In the genomic region with DNA sequence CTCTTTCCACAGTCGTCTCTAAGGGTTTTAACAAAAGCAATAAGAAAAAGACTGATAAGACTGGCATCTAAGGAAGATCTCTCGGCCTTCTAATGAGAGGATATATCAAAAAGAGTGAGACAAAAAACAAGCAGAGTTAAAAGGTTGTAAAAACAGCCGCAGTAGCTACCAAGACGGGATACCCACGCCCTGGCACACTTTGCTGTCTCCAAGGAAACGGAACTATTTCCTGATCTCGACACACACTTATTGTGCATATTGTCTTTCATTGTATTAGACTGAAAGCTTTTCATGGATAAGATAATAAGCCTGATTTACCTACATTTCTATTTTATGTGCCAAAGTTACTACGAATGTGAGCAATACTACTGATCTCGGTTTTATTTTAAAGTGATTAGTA, we compare ENCODE assay signal across 16 cellular contexts.
"Had no signal": no experiment of that assay in that cellular context is flagged by ENCODE, and none has a peak within 500 bp of the region (broad histone marks: within the 10 kb centered on the region; RNA-seq: fewer than 3 reads in every experiment).

No MANE protein-coding gene starts in this region.

- H3K4me3 ChIP-seq: heart right ventricle, tibial nerve had no signal

- H3K36me3 Mint-ChIP-seq: stimulated activated memory B cell treated with anti-CD40 and anti-IgM and Interleukin-4, amounts not matched to agents 10 μg/mL and 1 μg/mL and 100 μg/mL, for 72 hours had no signal

- FAIRE-seq: colon, endothelial cell of umbilical vein, frontal cortex, kidney, small intestine had no signal

- H3K27ac ChIP-seq: heart right ventricle, parathyroid adenoma, tibial nerve had no signal

- H3K4me1 Mint-ChIP-seq: activated T-helper 17 cell treated with anti-CD3 and anti-CD28 coated beads, Interleukin-2, amount 50 U/mL, for 72 hours; stimulated activated memory B cell treated with anti-CD40 and anti-IgM and Interleukin-4, amounts not matched to agents 10 μg/mL and 1 μg/mL and 100 μg/mL, for 72 hours had no signal

- H3K9ac ChIP-seq: parathyroid adenoma had no signal

- H3K9me3 Mint-ChIP-seq: activated naive CD4-positive, alpha-beta T cell treated with anti-CD3 and anti-CD28 coated beads for 36 hours; activated T-helper 17 cell treated with anti-CD3 and anti-CD28 coated beads, Interleukin-2, amount 50 U/mL, for 72 hours; stimulated activated memory B cell treated with anti-CD40 and anti-IgM and Interleukin-4, amounts not matched to agents 10 μg/mL and 1 μg/mL and 100 μg/mL, for 72 hours had no signal

- DNase-seq: activated CD4-positive, alpha-beta T cell treated with anti-CD3 and anti-CD28 coated beads, Interleukin-2, amount 50 U/mL, for 1 hour; activated naive CD4-positive, alpha-beta T cell treated with anti-CD3 and anti-CD28 coated beads for 36 hours; activated T-cell treated with anti-CD3 and anti-CD28 coated beads for 4 hours; heart right ventricle; left ventricle myocardium superior; retina; small intestine; T-helper 2 cell had no signal

- H3K27me3 ChIP-seq: tibial nerve had no signal

- H3K36me3 ChIP-seq: heart right ventricle, tibial nerve had no signal

- H3K27ac Mint-ChIP-seq: activated naive CD4-positive, alpha-beta T cell treated with anti-CD3 and anti-CD28 coated beads for 36 hours; activated T-helper 17 cell treated with anti-CD3 and anti-CD28 coated beads, Interleukin-2, amount 50 U/mL, for 72 hours; stimulated activated memory B cell treated with anti-CD40 and anti-IgM and Interleukin-4, amounts not matched to agents 10 μg/mL and 1 μg/mL and 100 μg/mL, for 72 hours had no signal

- ATAC-seq: activated T-helper 17 cell treated with anti-CD3 and anti-CD28 coated beads, Interleukin-2, amount 50 U/mL, for 72 hours; heart right ventricle; left ventricle myocardium superior; stimulated activated memory B cell treated with anti-CD40 and anti-IgM and Interleukin-4, amounts not matched to agents 10 μg/mL and 1 μg/mL and 100 μg/mL, for 72 hours had no signal

- H3K4me3 Mint-ChIP-seq: activated naive CD4-positive, alpha-beta T cell treated with anti-CD3 and anti-CD28 coated beads for 36 hours; activated T-helper 17 cell treated with anti-CD3 and anti-CD28 coated beads, Interleukin-2, amount 50 U/mL, for 72 hours; stimulated activated memory B cell treated with anti-CD40 and anti-IgM and Interleukin-4, amounts not matched to agents 10 μg/mL and 1 μg/mL and 100 μg/mL, for 72 hours had no signal

- H3K9me3 ChIP-seq: tibial nerve had no signal

- H3K4me1 ChIP-seq: heart right ventricle, parathyroid adenoma had no signal
